Comparison of ENCODE assay signal across 24 cellular contexts in the genomic region with DNA sequence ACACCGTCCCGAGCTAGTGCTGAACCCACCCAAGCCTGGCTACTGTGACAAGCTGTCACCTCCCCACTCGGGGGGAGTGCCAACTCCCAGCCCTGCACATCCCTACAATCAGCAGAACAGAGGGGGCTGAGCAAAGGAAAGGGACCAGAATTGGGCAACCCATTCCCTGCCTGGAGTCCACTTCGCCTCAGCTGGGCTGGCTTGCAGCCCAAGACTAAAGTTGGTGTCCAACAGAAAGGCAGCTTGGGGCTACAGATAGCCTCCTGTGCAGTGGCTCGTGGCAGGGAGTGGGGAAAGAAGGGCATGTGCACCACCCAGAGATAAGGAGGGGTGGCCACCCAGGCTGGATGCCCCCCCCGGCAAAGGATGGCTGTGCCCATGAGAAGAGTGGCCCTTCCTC. TPM values are rescaled to one million over a fixed set of nuclear protein-coding genes. Genes with fewer than 3 reads are reported as not detected.
"Had no signal": no experiment of that assay in that cellular context is flagged by ENCODE, and none has a peak within 500 bp of the region (broad histone marks: within the 10 kb centered on the region; RNA-seq: fewer than 3 reads in every experiment).

No MANE protein-coding gene starts in this region.

- H3K4me1 ChIP-seq: SJSA1 had no signal

- H3K9me3 ChIP-seq: SJSA1, SK-N-SH had no signal

- H3K36me3 ChIP-seq: brain microvascular endothelial cell had no signal

- DNase-seq: activated CD4-positive, alpha-beta T cell treated with anti-CD3 and anti-CD28 coated beads, Interleukin-2, amount 10 ng/mL, durations not matched to agents 24 days and 14 days; activated CD4-positive, alpha-beta T cell treated with anti-CD3 and anti-CD28 coated beads, Interleukin-2, amount 50 U/mL, for 4 hours; activated CD8-positive, alpha-beta T cell treated with anti-CD3 and anti-CD28 coated beads for 36 hours; activated naive CD4-positive, alpha-beta T cell treated with anti-CD3 and anti-CD28 coated beads, Interleukin-2, amount 10 ng/mL, durations not matched to agents 7 days and 5 days; activated naive CD8-positive, alpha-beta T cell treated with anti-CD3 and anti-CD28 coated beads, Interleukin-2, amount 50 U/mL, for 24 hours; activated T-cell treated with anti-CD3 and anti-CD28 coated beads, Interleukin-2, amount 50 U/mL, for 1 hour; activated T-cell treated with anti-CD3 and anti-CD28 coated beads, Interleukin-2, amount 50 U/mL, for 72 hours; anterior cingulate cortex; brain microvascular endothelial cell; NCI-H1105; NCI-H1436; NCI-H1694; NCI-H1930; NCI-H2081 treated with DMSO at 0.1 percent for 48 hours; NCI-H345; NCI-H524 treated with DMSO at 0.1 percent for 48 hours; OCI-M1; SHP77 treated with DMSO at 0.1 percent for 48 hours; SK-N-SH had no signal

- FAIRE-seq: TTC549 had no signal

- H3K27ac ChIP-seq: brain microvascular endothelial cell, SJSA1 had no signal

- ATAC-seq: activated CD8-positive, alpha-beta T cell treated with anti-CD3 and anti-CD28 coated beads for 36 hours; activated naive CD8-positive, alpha-beta T cell treated with anti-CD3 and anti-CD28 coated beads, Interleukin-2, amount 50 U/mL, for 24 hours; activated T-cell treated with anti-CD3 and anti-CD28 coated beads, Interleukin-2, amount 50 U/mL, for 72 hours; activated T-helper 17 cell treated with anti-CD3 and anti-CD28 coated beads, Interleukin-2, amount 50 U/mL, for 72 hours had no signal

- H3K9ac ChIP-seq: SK-N-SH had no signal

- H3K4me3 ChIP-seq: SJSA1 had no signal

- H3K4me2 ChIP-seq: SK-N-SH had no signal

RNA-seq across cellular contexts. Expression of gene ISM2, which starts 23.9 kb away (rescaled TPM):
- total RNA-seq: activated CD8-positive, alpha-beta memory T cell treated with anti-CD3 and anti-CD28 coated beads for 36 hours; activated T-cell treated with anti-CD3 and anti-CD28 coated beads, Interleukin-2, amount 50 U/mL, for 72 hours; MCF 10A; SJSA1 had no signal

RNA-seq across cellular contexts. Expression of gene NOXRED1, which starts 51.4 kb away (rescaled TPM):
- total RNA-seq: SJSA1 had no signal
